8 cellular contexts compared by ENCODE assay signal in the genomic region with DNA sequence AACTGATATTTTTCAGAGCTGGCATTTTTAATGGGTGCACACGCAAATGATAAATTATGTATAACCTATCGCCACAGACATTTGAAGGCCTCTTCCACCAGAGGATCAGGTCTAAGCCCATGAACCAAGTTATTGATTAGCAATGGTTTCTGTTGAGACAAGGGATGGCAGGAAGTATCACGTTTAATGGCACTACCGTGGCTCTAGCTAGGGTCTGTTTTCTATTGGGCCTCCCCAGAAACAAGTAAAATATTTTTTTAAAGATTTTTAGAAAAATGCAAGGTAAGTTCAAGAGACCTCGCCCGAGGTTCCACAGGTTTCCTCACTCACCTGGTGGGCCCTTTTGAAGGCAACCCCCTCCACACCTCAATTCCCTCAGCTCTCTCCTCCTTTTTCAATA. TPM values are rescaled to one million over a fixed set of nuclear protein-coding genes. Genes with fewer than 3 reads are reported as not detected.
DNase-seq lines count a peak whose midpoint lies in the region; ATAC-seq and TF ChIP-seq lines count a peak whose summit lies in the region.

No MANE protein-coding gene starts in this region.

- H3K27ac ChIP-seq in OCI-LY3 (ENCODE audit: low read length): peak overlapping the region; percentile 35
- H3K27ac ChIP-seq in epithelial cell of prostate: peak overlapping the region; percentile 83
- H3K27ac ChIP-seq in prostate gland: peak overlapping the region; percentile 84 to 93

- POLR2A ChIA-PET in AG04449 (lab: Yijun Ruan, JAX): no interaction called here

- H3K9me3 ChIP-seq in OCI-LY3 (ENCODE audit: insufficient read depth, low read length): no peaks in the 10 kb centered on the region
- no peaks in the 10 kb centered on the region for H3K9me3 ChIP-seq in prostate gland

- TF ChIP-seq POLR2A in prostate gland (IDR thresholded peaks at IDR 0.05): no peak

- peak overlapping the region; percentile 87 for H3K4me3 ChIP-seq in AG04449 (ENCODE audit: low read depth, low read length)
- H3K4me3 ChIP-seq in OCI-LY3 (ENCODE audit: low read length): peak overlapping the region; percentile 80
- peak overlapping the region; percentile 67 to 99 for H3K4me3 ChIP-seq in prostate gland

- CTCF ChIA-PET in AG04449 (lab: Yijun Ruan, JAX): interaction anchor here (0.7 to 5.7 kb wide), 3 partner anchors 10 to 330 kb away, joined by 3 to 32 read pairs (median 7); partner anchors contain the start of gene NFU1

- H3K36me3 ChIP-seq in OCI-LY3 (replicated peaks; ENCODE audit: low read depth, low read length) (no peaks in the 10 kb centered on the region), prostate gland (no peaks in the 10 kb centered on the region)

- peak overlapping the region; percentile 84 for H3K4me2 ChIP-seq in OCI-LY3 (ENCODE audit: low read length)

- H3K4me1 ChIP-seq in OCI-LY3 (ENCODE audit: low read length): peaks cover 32% of the 10 kb centered on the region
- H3K4me1 ChIP-seq in prostate gland (replicated peaks): peaks cover 2% of the 10 kb centered on the region

- peaks cover 28% of the 10 kb centered on the region for H4K20me1 ChIP-seq in OCI-LY3 (ENCODE audit: insufficient read depth, low read length)

- intact Hi-C loops in prostate gland (cut with DNase I): loop anchor here (5.0 kb wide), 2 partner anchors 51 to 256 kb away; partner anchors contain the start of genes AAK1 and NFU1

- DNase-seq in AG04449 (ENCODE audit: low read depth, low spot score) (no peak), epithelial cell of prostate (ENCODE audit: low read depth, low spot score) (no peak), prostate gland (ENCODE audit: low spot score) (no peak), SIG-M5 (lab: John Stamatoyannopoulos, UW) (no peak), occipital lobe (lab: John Stamatoyannopoulos, UW) (no peak), C1 segment of cervical spinal cord (lab: John Stamatoyannopoulos, UW) (no peak)

- peak overlapping the region; percentile 77 for H3K9ac ChIP-seq in OCI-LY3 (ENCODE audit: low read length)

- peak; percentile 0 for ATAC-seq in GM19023 (IDR thresholded peaks at IDR 0.05; ENCODE audit: unreplicated experiment)

- no peaks in the 10 kb centered on the region for H3K27me3 ChIP-seq in OCI-LY3 (ENCODE audit: low read depth, low read length)
- H3K27me3 ChIP-seq in prostate gland (replicated peaks; ENCODE audit: insufficient read depth): no peaks in the 10 kb centered on the region

- 3% methylated on average over 6 of the region's 6 CpGs for WGBS in prostate gland

- TF ChIP-seq CTCF in AG04449 (IDR thresholded peaks at IDR 0.05; ENCODE audit: insufficient read depth, low read length, missing control alignments) (no peak), OCI-LY3 (IDR thresholded peaks at IDR 0.05; ENCODE audit: low read depth, low read length) (no peak), prostate gland (IDR thresholded peaks at IDR 0.05) (no peak)

- peaks cover 54% of the 10 kb centered on the region for H3K79me2 ChIP-seq in OCI-LY3 (ENCODE audit: low read length)

- no peak overlapping the region; the same call in 1 of the 2 replicates for H2AFZ ChIP-seq in OCI-LY3 (ENCODE audit: low read depth, low read length)

RNA-seq across cellular contexts. Expression of gene GFPT1, which starts 0.7 kb away (rescaled TPM):
- total RNA-seq in prostate gland: 10 to 100 TPM; 27.4 to 52.7 TPM
- 79.4 TPM for total RNA-seq in occipital lobe

RNA-seq across cellular contexts. Expression of gene NFU1, which starts 50.9 kb away (rescaled TPM):
- 10 to 100 TPM; 33.4 to 42.0 TPM for total RNA-seq in prostate gland
- total RNA-seq in occipital lobe: 51.5 TPM

Comparison
In these comparisons a context has a peak if more than half of its experiments do, and no peak if none do; other contexts are left out.
1. H3K27ac ChIP-seq: peak in every context shown above with its lines; median percentile 88 in prostate gland; 83 in epithelial cell of prostate; 35 in OCI-LY3.